Comparison of ENCODE assay signal across 9 cellular contexts in the genomic region with DNA sequence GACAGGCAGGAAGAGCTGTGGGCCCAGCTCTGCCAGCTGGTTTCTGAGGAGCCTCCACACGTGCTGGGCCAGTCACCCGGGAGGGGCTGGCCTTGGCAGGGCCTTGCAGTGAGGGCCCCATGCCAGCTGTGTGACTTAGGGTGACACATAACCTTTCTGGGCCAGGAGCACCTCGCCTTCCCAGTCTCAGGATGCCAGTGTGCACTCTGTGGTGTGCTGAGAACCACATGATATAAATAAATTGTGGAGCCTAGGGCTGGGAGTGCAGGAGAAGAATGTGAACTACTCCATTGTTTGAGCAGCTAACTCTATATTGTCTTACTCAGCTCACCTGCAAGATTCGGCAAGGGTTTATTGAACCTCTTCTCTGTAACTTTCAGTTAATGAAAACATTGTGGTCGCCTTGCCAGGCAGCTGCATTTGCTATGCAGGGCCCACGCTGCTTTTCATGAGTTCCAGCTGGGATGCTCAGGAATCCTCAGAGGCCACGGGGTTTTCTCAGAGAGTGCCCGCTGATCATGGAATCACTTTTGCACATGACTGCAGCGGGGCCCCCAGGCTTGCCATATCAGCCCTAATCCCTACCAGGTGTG.
DNase-seq lines count a peak whose midpoint lies in the region; ATAC-seq and TF ChIP-seq lines count a peak whose summit lies in the region.
"Had no signal": no experiment of that assay in that cellular context is flagged by ENCODE, and none has a peak within 500 bp of the region (broad histone marks: within the 10 kb centered on the region; RNA-seq: fewer than 3 reads in every experiment).

No MANE protein-coding gene starts in this region.

- no peak overlapping the region for H3K4me3 Mint-ChIP-seq in activated CD8-positive, alpha-beta T cell treated with anti-CD3 and anti-CD28 coated beads for 36 hours
- H3K4me3 Mint-ChIP-seq in activated CD8-positive, alpha-beta T cell treated with anti-CD3 and anti-CD28 coated beads, Interleukin-2, amount 10 ng/mL, durations not matched to agents 7 days and 5 days = no peak overlapping the region
- H3K4me3 Mint-ChIP-seq: activated T-cell treated with anti-CD3 and anti-CD28 coated beads, Interleukin-2, amount 50 U/mL, for 72 hours had no signal

- CTCF ChIA-PET in activated CD8-positive, alpha-beta T cell treated with anti-CD3 and anti-CD28 coated beads for 36 hours (lab: Charles Lee) = interaction anchor here (1.2 kb wide), 1 partner anchor 159 kb away, joined by 6 read pairs; no protein-coding TSS in a partner anchor
- CTCF ChIA-PET in activated CD8-positive, alpha-beta T cell treated with anti-CD3 and anti-CD28 coated beads, Interleukin-2, amount 10 ng/mL, durations not matched to agents 7 days and 5 days (lab: Charles Lee) = interaction anchor here (1.5 kb wide), 3 partner anchors 19 to 159 kb away, joined by 3 to 5 read pairs (median 4); no protein-coding TSS in a partner anchor

- peak; percentile 50 for ATAC-seq in activated CD8-positive, alpha-beta T cell treated with anti-CD3 and anti-CD28 coated beads for 36 hours
- no peak for ATAC-seq in activated CD8-positive, alpha-beta T cell treated with anti-CD3 and anti-CD28 coated beads, Interleukin-2, amount 10 ng/mL, durations not matched to agents 7 days and 5 days
- ATAC-seq in heart left ventricle = peak; percentile 66 to 90 (median 75)

- no peak for TF ChIP-seq CTCF in activated CD8-positive, alpha-beta T cell treated with anti-CD3 and anti-CD28 coated beads for 36 hours (IDR thresholded peaks at IDR 0.05)
- no peak for TF ChIP-seq CTCF in VCaP (conservative IDR thresholded peaks at IDR 0.05)
- no peak for TF ChIP-seq CTCF in heart left ventricle (IDR thresholded peaks at IDR 0.05)
- no peak for TF ChIP-seq CTCF in tibial artery (IDR thresholded peaks at IDR 0.05)
- TF ChIP-seq CTCF in colonic mucosa (IDR thresholded peaks at IDR 0.05) = no peak

- H3K9me3 ChIP-seq in heart left ventricle (no peaks in the 10 kb centered on the region), tibial artery (no peaks in the 10 kb centered on the region), colonic mucosa (no peaks in the 10 kb centered on the region)

- H3K27me3 ChIP-seq in heart left ventricle (no peaks in the 10 kb centered on the region), tibial artery (no peaks in the 10 kb centered on the region), colonic mucosa (no peaks in the 10 kb centered on the region)

- intact Hi-C loops in activated CD8-positive, alpha-beta T cell treated with anti-CD3 and anti-CD28 coated beads for 36 hours (cut with micrococcal nuclease) = no loop called here
- intact Hi-C loops in heart left ventricle (cut with DNase I) = no loop called here
- intact Hi-C loops in tibial artery (cut with DNase I; ENCODE audit: low total_unique reads) = loop anchor here (1.0 kb wide), 1 partner anchor 34 kb away; no protein-coding TSS in a partner anchor
- intact Hi-C loops in colonic mucosa (cut with DNase I) = no loop called here

- no peaks in the 10 kb centered on the region for H3K9me3 Mint-ChIP-seq in activated CD8-positive, alpha-beta T cell treated with anti-CD3 and anti-CD28 coated beads for 36 hours
- no peaks in the 10 kb centered on the region for H3K9me3 Mint-ChIP-seq in activated CD8-positive, alpha-beta T cell treated with anti-CD3 and anti-CD28 coated beads, Interleukin-2, amount 10 ng/mL, durations not matched to agents 7 days and 5 days (ENCODE audit: insufficient read depth)
- H3K9me3 Mint-ChIP-seq: activated T-cell treated with anti-CD3 and anti-CD28 coated beads, Interleukin-2, amount 50 U/mL, for 72 hours had no signal

- no peaks in the 10 kb centered on the region for H3K36me3 Mint-ChIP-seq in activated CD8-positive, alpha-beta T cell treated with anti-CD3 and anti-CD28 coated beads for 36 hours (ENCODE audit: low read depth)
- H3K36me3 Mint-ChIP-seq in activated CD8-positive, alpha-beta T cell treated with anti-CD3 and anti-CD28 coated beads, Interleukin-2, amount 10 ng/mL, durations not matched to agents 7 days and 5 days (ENCODE audit: low read depth) = no peaks in the 10 kb centered on the region

- H3K9ac ChIP-seq in colonic mucosa (ENCODE audit: low read depth in 2 of 2, low read length in 2 of 2) = no peak overlapping the region

- POLR2A ChIA-PET in activated CD8-positive, alpha-beta T cell treated with anti-CD3 and anti-CD28 coated beads for 36 hours (lab: Charles Lee) = no interaction called here
- POLR2A ChIA-PET in activated CD8-positive, alpha-beta T cell treated with anti-CD3 and anti-CD28 coated beads, Interleukin-2, amount 10 ng/mL, durations not matched to agents 7 days and 5 days (lab: Charles Lee) = no interaction called here

- H3K27me3 Mint-ChIP-seq in activated CD8-positive, alpha-beta T cell treated with anti-CD3 and anti-CD28 coated beads for 36 hours = no peaks in the 10 kb centered on the region
- H3K27me3 Mint-ChIP-seq in activated CD8-positive, alpha-beta T cell treated with anti-CD3 and anti-CD28 coated beads, Interleukin-2, amount 10 ng/mL, durations not matched to agents 7 days and 5 days (ENCODE audit: low read depth) = no peaks in the 10 kb centered on the region

- TF ChIP-seq POLR2A in heart left ventricle (IDR thresholded peaks at IDR 0.05) = no peak

- H3K36me3 ChIP-seq in heart left ventricle (no peaks in the 10 kb centered on the region), tibial artery (no peaks in the 10 kb centered on the region), colonic mucosa (no peaks in the 10 kb centered on the region)

- peak; percentile 46 for DNase-seq in activated CD8-positive, alpha-beta T cell treated with anti-CD3 and anti-CD28 coated beads for 36 hours
- no peak for DNase-seq in activated CD8-positive, alpha-beta T cell treated with anti-CD3 and anti-CD28 coated beads, Interleukin-2, amount 10 ng/mL, durations not matched to agents 7 days and 5 days
- DNase-seq in heart left ventricle = peak; percentile 38 to 83 (median 69)
- DNase-seq in tibial artery = peak; percentile 54 to 91
- DNase-seq in colonic mucosa = no peak
- no peak for DNase-seq in GDM1 (lab: John Stamatoyannopoulos, UW)
- no peak for DNase-seq in activated gamma-delta T cell (lab: John Stamatoyannopoulos, UW)

- no peak overlapping the region for H3K27ac Mint-ChIP-seq in activated CD8-positive, alpha-beta T cell treated with anti-CD3 and anti-CD28 coated beads for 36 hours
- H3K27ac Mint-ChIP-seq in activated CD8-positive, alpha-beta T cell treated with anti-CD3 and anti-CD28 coated beads, Interleukin-2, amount 10 ng/mL, durations not matched to agents 7 days and 5 days = no peak overlapping the region

- H3K4me1 ChIP-seq in heart left ventricle = peaks cover 9 to 41% (median 31%) of the 10 kb centered on the region in 12 donors
- H3K4me1 ChIP-seq in tibial artery = peaks cover 0 to 45% (median 28%) of the 10 kb centered on the region in 4 donors
- H3K4me1 ChIP-seq in colonic mucosa = peaks cover 4% of the 10 kb centered on the region

- H3K4me3 ChIP-seq in heart left ventricle (no peak overlapping the region), tibial artery (no peak overlapping the region), colonic mucosa (no peak overlapping the region)

- H3K4me1 Mint-ChIP-seq in activated CD8-positive, alpha-beta T cell treated with anti-CD3 and anti-CD28 coated beads for 36 hours (ENCODE audit: low read depth) = peaks cover 44% of the 10 kb centered on the region
- peaks cover 42% of the 10 kb centered on the region for H3K4me1 Mint-ChIP-seq in activated CD8-positive, alpha-beta T cell treated with anti-CD3 and anti-CD28 coated beads, Interleukin-2, amount 10 ng/mL, durations not matched to agents 7 days and 5 days (ENCODE audit: low read depth)

- WGBS in heart left ventricle, 4 donors = 66 to 74% (median 69%) methylated on average over 9 of the region's 9 CpGs

- H3K27ac ChIP-seq in VCaP (peak overlapping the region; percentile 72), heart left ventricle (peak overlapping the region in 5 of 12 donors; percentile 2 to 51 (median 9)), tibial artery (peak overlapping the region; percentile 49 to 51), colonic mucosa (no peak overlapping the region)

Comparison
In these comparisons a context has a peak if more than half of its experiments do, and no peak if none do; other contexts are left out.
1. DNase-seq: peak in activated CD8-positive, alpha-beta T cell treated with anti-CD3 and anti-CD28 coated beads for 36 hours (single experiment), heart left ventricle (5 of 5) and tibial artery (2 of 2); none in activated CD8-positive, alpha-beta T cell treated with anti-CD3 and anti-CD28 coated beads, Interleukin-2, amount 10 ng/mL, durations not matched to agents 7 days and 5 days (single experiment), colonic mucosa (single experiment), GDM1 (single experiment) and activated gamma-delta T cell (single experiment).